1 cellular context compared by ENCODE assay signal in genomic region chr2:65431417-65432226, GRCh38.
TF ChIP-seq lines count a peak whose summit lies in the region.

No MANE protein-coding gene starts in this region.

TF ChIP-seq in H1, 55 proteins besides CTCF, POLR2A, EP300 and RAD21 (continued from another document):
- no peak for TF ChIP-seq EGR1 (IDR thresholded peaks at IDR 0.05; ENCODE audit: borderline replicate concordance, low read depth, low read length)
- TF ChIP-seq KDM4A (IDR thresholded peaks at IDR 0.05; ENCODE audit: low read depth, low read length, severe bottlenecking), result peak; percentile 42
- no peak for TF ChIP-seq EZH2 (IDR thresholded peaks at IDR 0.05; ENCODE audit: low read depth, low read length, severe bottlenecking)
- 0 out of 2 replicates have a peak, but pooled peaks have one; percentile 9 for TF ChIP-seq TAF1 (IDR thresholded peaks at IDR 0.05; ENCODE audit: low read depth, low read length)
- TF ChIP-seq SUZ12 (IDR thresholded peaks at IDR 0.05; ENCODE audit: low read length), result peak; percentile 47; the same call in 1 of the 2 replicates
- 0 out of 4 replicates have a peak, but pooled peaks of 1 of the 2 experiments have one; percentile 44 for TF ChIP-seq SIN3A (conservative IDR thresholded peaks at IDR 0.05 in 1 of 2, IDR thresholded peaks at IDR 0.05 in 1 of 2; ENCODE audit: low read depth in 1 of 2, low read length in 2 of 2)
- peak; percentile 77; the same call in 1 of the 2 replicates for TF ChIP-seq RBBP5 (IDR thresholded peaks at IDR 0.05; ENCODE audit: borderline replicate concordance, low read depth, low read length)
